In the genomic region with DNA sequence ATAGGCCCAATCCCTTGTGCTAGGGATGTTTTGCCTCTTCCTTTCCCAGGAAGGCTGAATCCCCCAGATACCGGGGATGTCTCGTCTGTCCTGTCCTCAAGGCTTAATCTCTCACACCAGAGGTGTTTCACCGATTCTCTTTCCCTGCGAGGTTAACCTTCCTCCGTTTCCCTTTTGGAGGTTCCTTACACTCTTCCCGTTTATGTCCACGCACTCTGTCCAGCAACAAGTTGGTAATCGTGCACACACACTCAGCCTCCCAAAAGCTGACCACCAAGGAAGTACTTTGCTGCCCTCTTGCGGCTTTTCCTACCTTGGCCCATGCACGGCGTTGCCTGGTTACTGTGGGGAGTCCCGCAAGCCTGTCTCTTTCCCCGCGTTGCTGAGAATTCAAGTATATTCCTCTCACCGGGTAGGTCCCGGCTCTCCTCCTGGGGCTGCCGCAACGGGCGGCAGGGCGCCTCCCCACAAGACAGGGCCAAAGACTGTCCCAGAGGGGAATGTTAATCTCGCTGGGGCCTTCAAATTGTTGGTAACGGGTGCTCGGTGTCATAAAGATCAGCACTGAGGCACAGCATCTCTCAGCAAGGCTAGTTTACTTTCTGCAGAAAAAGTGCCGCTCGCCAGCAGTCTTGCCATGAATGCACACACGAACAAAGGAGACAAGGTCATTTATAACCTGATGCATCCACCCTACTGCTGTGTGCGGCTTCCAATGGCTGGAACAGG, we compare ENCODE assay signal across 1 cellular context.
TF ChIP-seq lines count a peak whose summit lies in the region.

No MANE protein-coding gene starts in this region.

TF ChIP-seq in K562, 482 proteins besides CTCF, POLR2A, EP300 and RAD21 (continues in another document):
- TF ChIP-seq CTCFL (IDR thresholded peaks at IDR 0.05; ENCODE audit: borderline replicate concordance, insufficient read depth, low read depth, low read length, poor library complexity, severe bottlenecking): peak; percentile 66
- no peak for TF ChIP-seq ARNT (IDR thresholded peaks at IDR 0.05)
- TF ChIP-seq SRF (CRISPR knock-in tag; IDR thresholded peaks at IDR 0.05): 0 out of 4 replicates have a peak, but pooled peaks of 1 of the 2 experiments have one; percentile 17
- peak; percentile 19; the same call in 1 of the 2 replicates for TF ChIP-seq BHLHE40 (IDR thresholded peaks at IDR 0.05; ENCODE audit: low read length)
- TF ChIP-seq NONO (IDR thresholded peaks at IDR 0.05; ENCODE audit: low read depth in 2 of 2, low read length in 1 of 2): no peak
- TF ChIP-seq ZNF212 (CRISPR knock-in tag; IDR thresholded peaks at IDR 0.05): no peak
- TF ChIP-seq CBFA2T3 (IDR thresholded peaks at IDR 0.05): no peak
- TF ChIP-seq BDP1 (IDR thresholded peaks at IDR 0.05; ENCODE audit: insufficient read depth, insufficient read length): no peak
- no peak for TF ChIP-seq NUFIP1 (IDR thresholded peaks at IDR 0.05; ENCODE audit: partially characterized antibody)
- TF ChIP-seq MIER1 (IDR thresholded peaks at IDR 0.05; ENCODE audit: low read depth): no peak
- TF ChIP-seq SMC3 (conservative IDR thresholded peaks at IDR 0.05; ENCODE audit: insufficient read depth, low read depth, low read length): peak; percentile 67
- no peak for TF ChIP-seq ASH1L (IDR thresholded peaks at IDR 0.05; ENCODE audit: borderline replicate concordance, low read depth, partially characterized antibody)
- no peak for TF ChIP-seq STAG1 (CRISPR knock-in tag; IDR thresholded peaks at IDR 0.05; ENCODE audit: borderline replicate concordance)
- TF ChIP-seq RFX1 (IDR thresholded peaks at IDR 0.05): peak; percentile 83
- TF ChIP-seq ZNF583 (CRISPR knock-in tag; IDR thresholded peaks at IDR 0.05): no peak
- TF ChIP-seq SMAD3 (CRISPR knock-in tag; conservative IDR thresholded peaks at IDR 0.05): no peak
- no peak for TF ChIP-seq ZNF75A (CRISPR knock-in tag; IDR thresholded peaks at IDR 0.05)
- no peak for TF ChIP-seq PTBP1 (IDR thresholded peaks at IDR 0.05; ENCODE audit: low read depth, low read length)
- no peak for TF ChIP-seq TFAP4 (CRISPR knock-in tag; IDR thresholded peaks at IDR 0.05; ENCODE audit: borderline replicate concordance)
- TF ChIP-seq WHSC1 (IDR thresholded peaks at IDR 0.05; ENCODE audit: low read length): no peak
- no peak for TF ChIP-seq ZZZ3 (IDR thresholded peaks at IDR 0.05)
- TF ChIP-seq SMAD4 (CRISPR knock-in tag; conservative IDR thresholded peaks at IDR 0.05): no peak
- no peak for TF ChIP-seq YBX1 (IDR thresholded peaks at IDR 0.05)
- TF ChIP-seq ZNF764 (CRISPR knock-in tag; IDR thresholded peaks at IDR 0.05; ENCODE audit: low read depth): no peak
- TF ChIP-seq YY1 (IDR thresholded peaks at IDR 0.05; ENCODE audit: borderline replicate concordance in 1 of 3, control insufficient read depth in 1 of 3, extremely low read depth in 1 of 3, insufficient read depth in 3 of 3, insufficient read length in 1 of 3, insufficient replicate concordance in 2 of 3, low read depth in 1 of 3, low read length in 2 of 3): peak in 1 of 3 experiments; percentile 8
- TF ChIP-seq BRF1 (IDR thresholded peaks at IDR 0.05; ENCODE audit: borderline replicate concordance, extremely low read depth, insufficient read length): no peak
- no peak for TF ChIP-seq ZNF184 (CRISPR knock-in tag; IDR thresholded peaks at IDR 0.05)
- TF ChIP-seq, protein P1, sequence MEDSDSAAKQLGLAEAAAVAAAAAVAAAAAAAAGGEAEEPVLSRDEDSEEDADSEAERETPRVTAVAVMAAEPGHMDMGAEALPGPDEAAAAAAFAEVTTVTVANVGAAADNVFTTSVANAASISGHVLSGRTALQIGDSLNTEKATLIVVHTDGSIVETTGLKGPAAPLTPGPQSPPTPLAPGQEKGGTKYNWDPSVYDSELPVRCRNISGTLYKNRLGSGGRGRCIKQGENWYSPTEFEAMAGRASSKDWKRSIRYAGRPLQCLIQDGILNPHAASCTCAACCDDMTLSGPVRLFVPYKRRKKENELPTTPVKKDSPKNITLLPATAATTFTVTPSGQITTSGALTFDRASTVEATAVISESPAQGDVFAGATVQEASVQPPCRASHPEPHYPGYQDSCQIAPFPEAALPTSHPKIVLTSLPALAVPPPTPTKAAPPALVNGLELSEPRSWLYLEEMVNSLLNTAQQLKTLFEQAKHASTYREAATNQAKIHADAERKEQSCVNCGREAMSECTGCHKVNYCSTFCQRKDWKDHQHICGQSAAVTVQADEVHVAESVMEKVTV (CRISPR knock-in tag; IDR thresholded peaks at IDR 0.05): 0 out of 2 replicates have a peak, but pooled peaks have one; percentile 28
- peak; percentile 38; the same call in 1 of the 2 replicates for TF ChIP-seq ESRRA (IDR thresholded peaks at IDR 0.05; ENCODE audit: borderline replicate concordance, low read depth)
- no peak for TF ChIP-seq PRDM10 (IDR thresholded peaks at IDR 0.05; ENCODE audit: partially characterized antibody)
- TF ChIP-seq SRSF1 (IDR thresholded peaks at IDR 0.05; ENCODE audit: low read depth, low read length): no peak
- TF ChIP-seq ATF7 (IDR thresholded peaks at IDR 0.05): peak; percentile 18; the same call in 1 of the 2 replicates
- TF ChIP-seq GABPA (tag; conservative IDR thresholded peaks at IDR 0.05; ENCODE audit: low read depth): no peak
- peak; percentile 30; the same call in 1 of the 2 replicates for TF ChIP-seq MYC (IDR thresholded peaks at IDR 0.05; ENCODE audit: low read depth, low read length)
- TF ChIP-seq MYC (CRISPR knock-in tag; IDR thresholded peaks at IDR 0.05; ENCODE audit: borderline replicate concordance, low read depth): no peak
- TF ChIP-seq MGA (IDR thresholded peaks at IDR 0.05): no peak
- TF ChIP-seq, protein P2, sequence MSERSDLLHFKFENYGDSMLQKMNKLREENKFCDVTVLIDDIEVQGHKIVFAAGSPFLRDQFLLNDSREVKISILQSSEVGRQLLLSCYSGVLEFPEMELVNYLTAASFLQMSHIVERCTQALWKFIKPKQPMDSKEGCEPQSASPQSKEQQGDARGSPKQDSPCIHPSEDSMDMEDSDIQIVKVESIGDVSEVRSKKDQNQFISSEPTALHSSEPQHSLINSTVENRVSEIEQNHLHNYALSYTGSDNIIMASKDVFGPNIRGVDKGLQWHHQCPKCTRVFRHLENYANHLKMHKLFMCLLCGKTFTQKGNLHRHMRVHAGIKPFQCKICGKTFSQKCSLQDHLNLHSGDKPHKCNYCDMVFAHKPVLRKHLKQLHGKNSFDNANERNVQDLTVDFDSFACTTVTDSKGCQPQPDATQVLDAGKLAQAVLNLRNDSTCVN (CRISPR knock-in tag; IDR thresholded peaks at IDR 0.05): no peak
